In the genomic region with DNA sequence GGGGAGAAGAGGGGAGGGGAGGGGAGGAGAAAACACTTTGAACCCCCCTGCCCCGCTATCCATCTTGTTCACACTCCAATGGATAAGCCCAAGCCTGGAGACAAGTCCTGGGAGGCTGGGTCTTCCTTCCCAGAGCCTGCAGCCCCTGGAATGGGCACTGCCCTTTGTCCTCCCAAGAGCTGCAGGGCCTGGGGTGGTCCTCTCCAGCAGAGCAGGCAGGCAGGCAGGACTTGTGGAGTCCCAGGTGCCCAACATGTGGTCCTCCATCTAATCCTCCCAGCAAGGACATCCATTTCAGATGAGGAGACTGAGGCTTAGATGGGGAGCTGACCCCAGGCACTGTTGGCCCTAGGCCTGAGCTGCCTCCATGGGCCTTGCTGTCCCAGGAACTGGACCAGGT, we compare ENCODE assay signal across 20 cellular contexts. TPM values are rescaled to one million over a fixed set of nuclear protein-coding genes. Genes with fewer than 3 reads are reported as not detected.
DNase-seq lines count a peak whose midpoint lies in the region; ATAC-seq, FAIRE-seq and TF ChIP-seq lines count a peak whose summit lies in the region.
"Had no signal": no experiment of that assay in that cellular context is flagged by ENCODE, and none has a peak within 500 bp of the region (broad histone marks: within the 10 kb centered on the region; RNA-seq: fewer than 3 reads in every experiment).

No MANE protein-coding gene starts in this region.

- no peaks in the 10 kb centered on the region for H3F3A ChIP-seq in GM23338 (replicated peaks; ENCODE audit: low read depth)

- TF ChIP-seq CTCF in pancreas (IDR thresholded peaks at IDR 0.05), result no peak
- TF ChIP-seq CTCF in GM23338 (conservative IDR thresholded peaks at IDR 0.05; ENCODE audit: low read depth in 2 of 2), result no peak

- intact Hi-C loops in Right ventricle myocardium superior (cut with DNase I), result no loop called here
- intact Hi-C loops in cardiac septum (cut with DNase I), result loop anchor here (10.0 kb wide), 2 partner anchors 69 to 299 kb away; no protein-coding TSS in a partner anchor
- intact Hi-C loops in dendritic cell treated with granulocyte-macrophage colony-stimulating factor and Interleukin-4, amounts not matched to agents 40 ng/mL and 50 ng/mL, for 4 days (cut with micrococcal nuclease), result no loop called here
- intact Hi-C loops in pancreas (cut with DNase I), result loop anchor here in 1 of 3 donors (5.0 kb wide), 1 partner anchor 42 kb away; no protein-coding TSS in a partner anchor

- no peaks in the 10 kb centered on the region for H3K36me3 Mint-ChIP-seq in dendritic cell treated with granulocyte-macrophage colony-stimulating factor and Interleukin-4, amounts not matched to agents 40 ng/mL and 50 ng/mL, for 4 days (ENCODE audit: low read depth)
- H3K36me3 Mint-ChIP-seq in GM23338 (ENCODE audit: low read depth), result no peaks in the 10 kb centered on the region
- H3K36me3 Mint-ChIP-seq: CD4-positive, alpha-beta memory T cell had no signal

- H3K9me3 ChIP-seq in pancreas, result no peaks in the 10 kb centered on the region
- H3K9me3 ChIP-seq: BLaER1 treated with 17β-estradiol and CSF1 and Interleukin-3, amounts not matched to agents 10 nM and 100 nM had no signal

- H3K36me3 ChIP-seq in pancreas (no peaks in the 10 kb centered on the region), GM23338 (ENCODE audit: insufficient read depth) (no peaks in the 10 kb centered on the region)
- H3K36me3 ChIP-seq: BLaER1 treated with 17β-estradiol and CSF1 and Interleukin-3, amounts not matched to agents 10 nM and 100 nM had no signal

- ATAC-seq in Right ventricle myocardium superior (ENCODE audit: poor library complexity) (no peak), pancreas (no peak), GM23338 (no peak)

- WGBS in pancreas, 2 donors, result 92 to 100% methylated on average over 1 of the region's 1 CpG

- DNase-seq in Right ventricle myocardium superior (peak; percentile 31), cardiac septum (ENCODE audit: low spot score) (no peak), pancreas (no peak), caudate nucleus (lab: John Stamatoyannopoulos, UW) (no peak), GM23338 (ENCODE audit: low spot score) (no peak), glomerular visceral epithelial cell (ENCODE audit: extremely low spot score) (no peak)
- DNase-seq: ACHN; CD4-positive, alpha-beta memory T cell; DMS153; DMS79 treated with DMSO at 0.1 percent for 48 hours; EL; GM23248; H7 had no signal

- no peaks in the 10 kb centered on the region for H3K79me2 ChIP-seq in GM23338 (replicated peaks; ENCODE audit: insufficient read depth)

- H2AFZ ChIP-seq in GM23338, result no peak overlapping the region
- H2AFZ ChIP-seq: GM23248 had no signal

- H3K27me3 ChIP-seq in pancreas (no peaks in the 10 kb centered on the region), GM23338 (ENCODE audit: insufficient read depth) (no peaks in the 10 kb centered on the region)
- H3K27me3 ChIP-seq: BLaER1 treated with 17β-estradiol and CSF1 and Interleukin-3, amounts not matched to agents 10 nM and 100 nM had no signal

- H3K4me3 Mint-ChIP-seq in dendritic cell treated with granulocyte-macrophage colony-stimulating factor and Interleukin-4, amounts not matched to agents 40 ng/mL and 50 ng/mL, for 4 days, result no peak overlapping the region
- H3K4me3 Mint-ChIP-seq in GM23338, result no peak overlapping the region
- H3K4me3 Mint-ChIP-seq: CD4-positive, alpha-beta memory T cell had no signal

- peaks cover 29% of the 10 kb centered on the region for H3K4me1 Mint-ChIP-seq in dendritic cell treated with granulocyte-macrophage colony-stimulating factor and Interleukin-4, amounts not matched to agents 40 ng/mL and 50 ng/mL, for 4 days (ENCODE audit: low read depth)
- H3K4me1 Mint-ChIP-seq in GM23338, result peaks cover 3% of the 10 kb centered on the region
- H3K4me1 Mint-ChIP-seq: CD4-positive, alpha-beta memory T cell had no signal

- H3K27ac Mint-ChIP-seq in dendritic cell treated with granulocyte-macrophage colony-stimulating factor and Interleukin-4, amounts not matched to agents 40 ng/mL and 50 ng/mL, for 4 days, result peak overlapping the region; percentile 33
- H3K27ac Mint-ChIP-seq in GM23338, result no peak overlapping the region

- peaks cover 3% of the 10 kb centered on the region for H3K27me3 Mint-ChIP-seq in dendritic cell treated with granulocyte-macrophage colony-stimulating factor and Interleukin-4, amounts not matched to agents 40 ng/mL and 50 ng/mL, for 4 days
- H3K27me3 Mint-ChIP-seq in GM23338 (ENCODE audit: insufficient read depth, low read depth, poor library complexity), result peaks cover 6% of the 10 kb centered on the region

- no peaks in the 10 kb centered on the region for H3K9me2 ChIP-seq in GM23338 (ENCODE audit: insufficient read depth)

- no peaks in the 10 kb centered on the region for H3K9me3 Mint-ChIP-seq in dendritic cell treated with granulocyte-macrophage colony-stimulating factor and Interleukin-4, amounts not matched to agents 40 ng/mL and 50 ng/mL, for 4 days
- no peaks in the 10 kb centered on the region for H3K9me3 Mint-ChIP-seq in GM23338
- H3K9me3 Mint-ChIP-seq: CD4-positive, alpha-beta memory T cell had no signal

- H3K4me2 ChIP-seq in GM23338, result no peak overlapping the region
- H3K4me2 ChIP-seq: BLaER1 treated with 17β-estradiol and CSF1 and Interleukin-3, amounts not matched to agents 10 nM and 100 nM had no signal

- H3K4me3 ChIP-seq in pancreas, result no peak overlapping the region
- no peak overlapping the region for H3K4me3 ChIP-seq in GM23338
- H3K4me3 ChIP-seq: BLaER1 treated with 17β-estradiol and CSF1 and Interleukin-3, amounts not matched to agents 10 nM and 100 nM; GM23248 had no signal

- no peak for FAIRE-seq in pancreas (lab: Jason Lieb, UNC)
- FAIRE-seq: D721Med, G401.6, GM12891, HTR-8/SVneo had no signal

- H4K20me1 ChIP-seq in GM23338 (replicated peaks; ENCODE audit: insufficient read depth), result no peaks in the 10 kb centered on the region

- peak overlapping the region; percentile 8 to 99 (median 88) for H3K27ac ChIP-seq in pancreas
- H3K27ac ChIP-seq in caudate nucleus (ENCODE audit: low read depth, low read length), result no peak overlapping the region
- no peak overlapping the region for H3K27ac ChIP-seq in GM23338 (ENCODE audit: low read depth)
- H3K27ac ChIP-seq: BLaER1 treated with 17β-estradiol and CSF1 and Interleukin-3, amounts not matched to agents 10 nM and 100 nM; GM23248 had no signal

- H3K4me1 ChIP-seq in pancreas (peaks cover 34 to 59% (median 52%) of the 10 kb centered on the region in 3 donors), GM23338 (ENCODE audit: insufficient read depth) (no peaks in the 10 kb centered on the region)

TF ChIP-seq in GM23338, 12 proteins besides CTCF, POLR2A, EP300 and RAD21:
- no peak for TF ChIP-seq POLR2AphosphoS5 (IDR thresholded peaks at IDR 0.05; ENCODE audit: low read depth)

RNA-seq across cellular contexts. Expression of a gene that starts 10.4 kb away (rescaled TPM):
- total RNA-seq in Right ventricle myocardium superior, result 0.13 TPM
- total RNA-seq in cardiac septum, result 0.19 TPM
- under 1 TPM in 4 of 6 donors, not detected in 2; 0.16 to 0.46 (median 0.30) TPM for total RNA-seq in pancreas
- polyA plus RNA-seq in pancreas, result under 1 TPM in 1 of 2 donors, not detected in 1; 0.12 TPM
- total RNA-seq in GM23338 (2014; rRNA removed; shearing (Covaris generic)), result 0.16 and 1.3 TPM in 2 replicates
- polyA plus RNA-seq in GM23338 (2016; fragmentation: Nextera tagmentation; extraction: Ambion mirVana), result 0.24 and 0.68 TPM in 2 replicates
- total RNA-seq: A172; CD4-positive, alpha-beta memory T cell; GM23248 had no signal
- polyA plus RNA-seq: CD4-positive, alpha-beta memory T cell; GM23248 had no signal

RNA-seq across cellular contexts. Expression of a gene that starts 14.6 kb away (rescaled TPM):
- total RNA-seq in Right ventricle myocardium superior, result 11.6 TPM
- total RNA-seq in cardiac septum, result 0.86 TPM
- total RNA-seq in pancreas, result 1 to 10 TPM; 1.5 to 4.0 (median 2.4) TPM
- polyA plus RNA-seq in pancreas, result 1 to 10 TPM; 1.1 to 2.1 TPM
- total RNA-seq in GM23338 (2014; rRNA removed; shearing (Covaris generic)), result 0.21 TPM in 1 of 2 replicates, not detected in the other
- 0.91 TPM in 1 of 2 replicates, not detected in the other for polyA plus RNA-seq in GM23338 (2016; fragmentation: Nextera tagmentation; extraction: Ambion mirVana)
- total RNA-seq: GM23248 had no signal

RNA-seq across cellular contexts. Expression of a gene that starts 49.0 kb away (rescaled TPM):
- 6.6 TPM for total RNA-seq in Right ventricle myocardium superior
- 4.3 TPM for total RNA-seq in cardiac septum
- total RNA-seq in pancreas, result 1,000 to 10,000 TPM in 2 of 6 donors, 100 to 1,000 TPM in 4; 401 to 1,207 (median 921) TPM
- 100 to 1,000 TPM; 388 to 524 TPM for polyA plus RNA-seq in pancreas
- total RNA-seq in GM23338 (2014; rRNA removed; shearing (Covaris generic)), result 0.58 and 0.80 TPM in 2 replicates
- 0.87 and 1.8 TPM in 2 replicates for polyA plus RNA-seq in GM23338 (2016; fragmentation: Nextera tagmentation; extraction: Ambion mirVana)
- polyA plus RNA-seq: CD4-positive, alpha-beta memory T cell had no signal

Comparison
In these comparisons a context has a peak if more than half of its experiments do, and no peak if none do; other contexts are left out.
1. H3K27ac ChIP-seq: peak in pancreas (4 of 4); none in caudate nucleus (single experiment) and GM23338 (single experiment).
2. RNA of a gene that starts 49.0 kb away (total RNA-seq): 401 to 1,207 TPM in pancreas; 6.6 TPM in Right ventricle myocardium superior (single experiment), 4.3 TPM in cardiac septum (single experiment) and 0.58 to 0.80 TPM in GM23338; every median in the first group is over 10 times any median in the second.